ENCODE assay signal across 16 cellular contexts in genomic region chr7:126493801-126494200, GRCh38.
DNase-seq lines count a peak whose midpoint lies in the region; ATAC-seq, FAIRE-seq and TF ChIP-seq lines count a peak whose summit lies in the region.
"Had no signal": no experiment of that assay in that cellular context is flagged by ENCODE, and none has a peak within 500 bp of the region (broad histone marks: within the 10 kb centered on the region; RNA-seq: fewer than 3 reads in every experiment).

No MANE protein-coding gene starts in this region.

- H3K4me1 Mint-ChIP-seq in endodermal cell (peaks cover 15% of the 10 kb centered on the region), nephron progenitor cell (no peaks in the 10 kb centered on the region)
- H3K4me1 Mint-ChIP-seq: CD4-positive, alpha-beta memory T cell had no signal

- no peaks in the 10 kb centered on the region for H3K9me3 ChIP-seq in endodermal cell (ENCODE audit: control insufficient read depth, low read length)
- H3K9me3 ChIP-seq: A549, BE2C had no signal

- H3K27ac ChIP-seq in endodermal cell (ENCODE audit: low read depth, low read length): no peak overlapping the region
- H3K27ac ChIP-seq: A549, C4-2B had no signal

- FAIRE-seq in GM18507 (lab: Jason Lieb, UNC): peak; percentile 18
- FAIRE-seq in GM12891 (lab: Jason Lieb, UNC): no peak
- FAIRE-seq: A549 had no signal

- TF ChIP-seq CTCF in endodermal cell (conservative IDR thresholded peaks at IDR 0.05) (no peak), nephron progenitor cell (IDR thresholded peaks at IDR 0.05) (no peak)

- H3K4me3 ChIP-seq in endodermal cell (ENCODE audit: low read length): no peak overlapping the region
- H3K4me3 ChIP-seq: A549, GM23338 had no signal

- H3K9ac ChIP-seq in endodermal cell (ENCODE audit: extremely low read depth, low read length, poor library complexity, severe bottlenecking): no peak overlapping the region

- H3K27ac Mint-ChIP-seq in endodermal cell: peak overlapping the region; percentile 42
- no peak overlapping the region for H3K27ac Mint-ChIP-seq in nephron progenitor cell
- H3K27ac Mint-ChIP-seq: CD4-positive, alpha-beta memory T cell; GM23338 had no signal

- 85% methylated on average over 2 of the region's 2 CpGs; no CpG with 5 or more reads in 1 of the 2 experiments for WGBS in endodermal cell (ENCODE audit: insufficient coverage in 1 of 2, insufficient read length in 1 of 2), 2 experiments

- peak; percentile 49 for ATAC-seq in GM18907 (IDR thresholded peaks at IDR 0.05; ENCODE audit: unreplicated experiment)
- peak; percentile 50 for ATAC-seq in HG03039 (IDR thresholded peaks at IDR 0.05; ENCODE audit: unreplicated experiment)
- ATAC-seq: A549, GM23338 had no signal

- H3K4me1 ChIP-seq in endodermal cell (ENCODE audit: control insufficient read depth, insufficient read depth, low read length): peaks cover 16% of the 10 kb centered on the region
- H3K4me1 ChIP-seq: A549 had no signal

- no peak for DNase-seq in GM18507 (ENCODE audit: extremely low spot score, insufficient read length, low read depth)
- no peak for DNase-seq in endodermal cell
- DNase-seq in nephron progenitor cell: no peak
- DNase-seq in effector CD8-positive, alpha-beta T cell (lab: John Stamatoyannopoulos, UW): no peak
- DNase-seq in GM12891 (ENCODE audit: insufficient read length, low spot score): no peak
- DNase-seq: BE2C; CD4-positive, alpha-beta memory T cell; DMS79; H7; IMR-90; KBM-7 had no signal

- no peaks in the 10 kb centered on the region for H3K27me3 ChIP-seq in endodermal cell (ENCODE audit: control insufficient read depth, insufficient read depth, low read length, poor library complexity, severe bottlenecking)
- H3K27me3 ChIP-seq: BE2C had no signal

- H3K4me3 Mint-ChIP-seq in endodermal cell (no peak overlapping the region), nephron progenitor cell (no peak overlapping the region)
- H3K4me3 Mint-ChIP-seq: CD4-positive, alpha-beta memory T cell; GM23338 had no signal

- TF ChIP-seq POLR2A in GM12891 (IDR thresholded peaks at IDR 0.05; ENCODE audit: low read depth, low read length): no peak

- H3K36me3 ChIP-seq in endodermal cell (ENCODE audit: control insufficient read depth, insufficient read depth, low read length): no peaks in the 10 kb centered on the region
- H3K36me3 ChIP-seq: BE2C had no signal

- H3K36me3 Mint-ChIP-seq in endodermal cell (ENCODE audit: low read depth): no peaks in the 10 kb centered on the region
- no peaks in the 10 kb centered on the region for H3K36me3 Mint-ChIP-seq in nephron progenitor cell (ENCODE audit: low read depth)
- H3K36me3 Mint-ChIP-seq: CD4-positive, alpha-beta memory T cell had no signal

- no peaks in the 10 kb centered on the region for H3K27me3 Mint-ChIP-seq in endodermal cell (ENCODE audit: insufficient read depth)
- H3K27me3 Mint-ChIP-seq in nephron progenitor cell (ENCODE audit: low read depth, poor library complexity): no peaks in the 10 kb centered on the region
- H3K27me3 Mint-ChIP-seq: CD4-positive, alpha-beta memory T cell had no signal

- H3K9me3 Mint-ChIP-seq in endodermal cell (no peaks in the 10 kb centered on the region), nephron progenitor cell (no peaks in the 10 kb centered on the region)
- H3K9me3 Mint-ChIP-seq: GM23338 had no signal

TF ChIP-seq in GM12891, 5 proteins besides CTCF, POLR2A, EP300 and RAD21:
- no peak for TF ChIP-seq POU2F2 (IDR thresholded peaks at IDR 0.05; ENCODE audit: low read depth, low read length)
- no peak for TF ChIP-seq SPI1 (IDR thresholded peaks at IDR 0.05; ENCODE audit: low read depth, low read length)
- no peak for TF ChIP-seq TAF1 (IDR thresholded peaks at IDR 0.05; ENCODE audit: low read depth, low read length)
- no peak for TF ChIP-seq PAX5 (IDR thresholded peaks at IDR 0.05; ENCODE audit: insufficient read depth, low read length, severe bottlenecking)
- no peak for TF ChIP-seq POLR2AphosphoS5 (IDR thresholded peaks at IDR 0.05; ENCODE audit: low read depth, low read length)
